Comparison of ENCODE assay signal across 8 cellular contexts in the genomic region with DNA sequence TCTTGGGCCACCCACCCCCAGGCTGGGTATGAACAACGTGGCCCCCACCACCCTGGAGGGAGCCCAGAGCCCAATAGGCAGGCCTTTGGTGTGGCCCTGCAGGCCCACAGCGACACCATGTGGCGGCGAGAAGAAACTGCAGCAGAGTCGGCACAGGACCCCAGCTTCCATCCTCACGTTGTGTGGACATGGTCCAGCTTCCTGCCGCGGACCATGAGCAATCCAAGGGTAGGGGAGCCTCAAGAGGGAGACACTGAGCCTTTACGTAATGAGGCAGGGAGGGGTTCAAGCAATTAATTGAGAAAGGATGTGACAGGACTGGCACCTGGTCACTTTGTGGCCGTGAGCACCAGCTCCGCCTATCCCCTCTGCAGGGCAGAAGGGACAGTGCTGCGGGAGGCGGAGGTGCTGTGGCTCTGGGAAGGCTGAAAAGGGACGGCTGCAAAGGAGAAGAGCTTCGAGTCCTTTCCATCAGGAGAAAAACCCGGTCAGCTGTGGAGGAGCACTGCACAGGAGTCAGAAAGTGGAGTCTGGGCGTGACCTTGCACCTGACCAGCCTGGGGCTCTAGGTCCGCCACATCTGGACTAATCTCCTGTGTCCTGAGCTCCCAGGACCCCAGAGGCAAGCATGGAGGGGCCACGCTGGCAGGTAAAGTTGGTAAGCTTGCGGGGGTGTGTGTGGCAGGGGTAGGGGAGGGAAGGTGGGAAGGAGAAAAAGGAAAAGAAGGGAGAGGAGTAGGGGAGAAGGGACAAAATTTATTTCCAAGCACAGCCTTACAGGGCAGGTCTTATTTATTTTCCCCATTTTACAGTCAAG. TPM values are rescaled to one million over a fixed set of nuclear protein-coding genes. Genes with fewer than 3 reads are reported as not detected.
DNase-seq lines count a peak whose midpoint lies in the region; ATAC-seq and TF ChIP-seq lines count a peak whose summit lies in the region.

No MANE protein-coding gene starts in this region.

- peak; percentile 77 for ATAC-seq in GM21786 (IDR thresholded peaks at IDR 0.05; ENCODE audit: unreplicated experiment)

- H3K4me1 ChIP-seq in endodermal cell (ENCODE audit: control insufficient read depth, insufficient read depth, low read length): peaks cover 3% of the 10 kb centered on the region

- no peak overlapping the region for H3K27ac ChIP-seq in endodermal cell (ENCODE audit: low read depth, low read length)
- H3K27ac ChIP-seq in substantia nigra (ENCODE audit: low read depth, low read length, poor library complexity, severe bottlenecking): no peak overlapping the region

- 32 to 39% methylated on average over 13 to 20 of the region's 20 CpGs for WGBS in endodermal cell (ENCODE audit: insufficient coverage in 1 of 2, insufficient read length in 1 of 2), 2 experiments

- TF ChIP-seq CTCF in endodermal cell (conservative IDR thresholded peaks at IDR 0.05): peak; percentile 99

- intact Hi-C loops in activated CD4-positive, alpha-beta T cell treated with anti-CD3 and anti-CD28 coated beads, Interleukin-2, amount 10 ng/mL, durations not matched to agents 24 days and 14 days (cut with micrococcal nuclease): loop anchor here (1.0 kb wide), 1 partner anchor 69 kb away; no protein-coding TSS in a partner anchor

- H3K9me3 ChIP-seq in MG63 (no peaks in the 10 kb centered on the region), endodermal cell (ENCODE audit: control insufficient read depth, low read length) (no peaks in the 10 kb centered on the region)

- H3K27me3 ChIP-seq in MG63: no peaks in the 10 kb centered on the region
- no peaks in the 10 kb centered on the region for H3K27me3 ChIP-seq in endodermal cell (ENCODE audit: control insufficient read depth, insufficient read depth, low read length, poor library complexity, severe bottlenecking)

- no peaks in the 10 kb centered on the region for H3K4me1 Mint-ChIP-seq in activated CD4-positive, alpha-beta T cell treated with anti-CD3 and anti-CD28 coated beads, Interleukin-2, amount 10 ng/mL, durations not matched to agents 24 days and 14 days
- H3K4me1 Mint-ChIP-seq in endodermal cell: peaks cover 20% of the 10 kb centered on the region

- H3K4me3 Mint-ChIP-seq in activated CD4-positive, alpha-beta T cell treated with anti-CD3 and anti-CD28 coated beads, Interleukin-2, amount 10 ng/mL, durations not matched to agents 24 days and 14 days: no peak overlapping the region
- H3K4me3 Mint-ChIP-seq in endodermal cell: no peak overlapping the region

- H3K27ac Mint-ChIP-seq in activated CD4-positive, alpha-beta T cell treated with anti-CD3 and anti-CD28 coated beads, Interleukin-2, amount 10 ng/mL, durations not matched to agents 24 days and 14 days: no peak overlapping the region
- H3K27ac Mint-ChIP-seq in endodermal cell: no peak overlapping the region

- H3K4me3 ChIP-seq in MG63 (no peak overlapping the region), endodermal cell (ENCODE audit: low read length) (no peak overlapping the region)

- H3K9ac ChIP-seq in endodermal cell (ENCODE audit: extremely low read depth, low read length, poor library complexity, severe bottlenecking): no peak overlapping the region

- H3K9me3 Mint-ChIP-seq in activated CD4-positive, alpha-beta T cell treated with anti-CD3 and anti-CD28 coated beads, Interleukin-2, amount 10 ng/mL, durations not matched to agents 24 days and 14 days: no peaks in the 10 kb centered on the region
- H3K9me3 Mint-ChIP-seq in endodermal cell: no peaks in the 10 kb centered on the region

- no peaks in the 10 kb centered on the region for H3K36me3 Mint-ChIP-seq in activated CD4-positive, alpha-beta T cell treated with anti-CD3 and anti-CD28 coated beads, Interleukin-2, amount 10 ng/mL, durations not matched to agents 24 days and 14 days (ENCODE audit: low read depth)
- no peaks in the 10 kb centered on the region for H3K36me3 Mint-ChIP-seq in endodermal cell (ENCODE audit: low read depth)

- H3K27me3 Mint-ChIP-seq in activated CD4-positive, alpha-beta T cell treated with anti-CD3 and anti-CD28 coated beads, Interleukin-2, amount 10 ng/mL, durations not matched to agents 24 days and 14 days: no peaks in the 10 kb centered on the region
- peaks cover 5% of the 10 kb centered on the region for H3K27me3 Mint-ChIP-seq in endodermal cell (ENCODE audit: insufficient read depth)

- peak; percentile 79 for DNase-seq in activated CD4-positive, alpha-beta T cell treated with anti-CD3 and anti-CD28 coated beads, Interleukin-2, amount 10 ng/mL, durations not matched to agents 24 days and 14 days
- no peak for DNase-seq in activated CD4-positive, alpha-beta T cell treated with anti-CD3 and anti-CD28 coated beads, Interleukin-2, amount 50 U/mL, for 1 hour
- DNase-seq in MG63 (peak; percentile 75), T-helper 1 cell (peak in 3 of 5 donors; percentile 6 to 32 (median 10)), endodermal cell (peak; percentile 93), lung microvascular endothelial cell (ENCODE audit: low read depth in 2 of 2) (peak; percentile 58 to 73), substantia nigra (lab: John Stamatoyannopoulos, UW) (peak in 26 of 49 donors; percentile 10 to 65 (median 33))

- H3K36me3 ChIP-seq in MG63 (no peaks in the 10 kb centered on the region), endodermal cell (ENCODE audit: control insufficient read depth, insufficient read depth, low read length) (no peaks in the 10 kb centered on the region)

RNA-seq across cellular contexts. Expression of a gene that starts 44.9 kb away (rescaled TPM):
- total RNA-seq in activated CD4-positive, alpha-beta T cell treated with anti-CD3 and anti-CD28 coated beads, Interleukin-2, amount 10 ng/mL, durations not matched to agents 24 days and 14 days: not detected in 2 replicates
- total RNA-seq in MG63 (2014; rRNA removed; shearing (Covaris generic); ENCODE audit: low replicate concordance): 0.56 TPM in 1 of 2 replicates, not detected in the other
- total RNA-seq in endodermal cell (10 to 100 TPM; 12.0 to 16.2 TPM), lung microvascular endothelial cell (0.20 and 0.22 TPM in 2 replicates)
- polyA plus RNA-seq in endodermal cell (2013, experiment 1 of 2): 4.8 TPM
- polyA plus RNA-seq in endodermal cell (2013, experiment 2 of 2): 3.5 TPM

RNA-seq across cellular contexts. Expression of a gene that starts 47.8 kb away (rescaled TPM):
- total RNA-seq in activated CD4-positive, alpha-beta T cell treated with anti-CD3 and anti-CD28 coated beads, Interleukin-2, amount 10 ng/mL, durations not matched to agents 24 days and 14 days: not detected in 2 replicates
- total RNA-seq in MG63 (2014; rRNA removed; shearing (Covaris generic); ENCODE audit: low replicate concordance): not detected in 2 replicates
- total RNA-seq in endodermal cell (under 1 TPM; 0.20 to 0.49 TPM), lung microvascular endothelial cell (not detected in 2 replicates)
- 0.25 TPM for polyA plus RNA-seq in endodermal cell (2013, experiment 1 of 2)
- polyA plus RNA-seq in endodermal cell (2013, experiment 2 of 2): 0.41 TPM
